ENCODE assay signal across 20 cellular contexts in genomic region chr5:177008716-177009115, GRCh38.
"Had no signal": no experiment of that assay in that cellular context is flagged by ENCODE, and none has a peak within 500 bp of the region (broad histone marks: within the 10 kb centered on the region; RNA-seq: fewer than 3 reads in every experiment).

No MANE protein-coding gene starts in this region.

- H3K36me3 ChIP-seq: brain microvascular endothelial cell, cardiac muscle cell had no signal

- H3K27ac Mint-ChIP-seq: activated CD8-positive, alpha-beta T cell treated with anti-CD3 and anti-CD28 coated beads for 36 hours; activated naive CD8-positive, alpha-beta T cell treated with anti-CD3 and anti-CD28 coated beads for 36 hours; activated T-cell treated with anti-CD3 and anti-CD28 coated beads, Interleukin-2, amount 50 U/mL, for 72 hours had no signal

- H3K27ac ChIP-seq: brain microvascular endothelial cell, cardiac muscle cell, SJSA1 had no signal

- DNase-seq: activated CD4-positive, alpha-beta T cell treated with anti-CD3 and anti-CD28 coated beads for 4 hours; activated CD8-positive, alpha-beta memory T cell treated with anti-CD3 and anti-CD28 coated beads, Interleukin-2, amount 50 U/mL, for 4 hours; activated CD8-positive, alpha-beta T cell treated with anti-CD3 and anti-CD28 coated beads for 36 hours; activated effector memory CD4-positive, alpha-beta T cell treated with Interleukin-2 at 50 U/mL for 16 hours; activated naive CD4-positive, alpha-beta T cell treated with Interleukin-2 at 50 U/mL for 16 hours; activated naive CD8-positive, alpha-beta T cell treated with anti-CD3 and anti-CD28 coated beads for 36 hours; activated T-cell treated with anti-CD3 and anti-CD28 coated beads, Interleukin-2, amount 50 U/mL, for 72 hours; brain microvascular endothelial cell; MG63; NCI-H1105 treated with DMSO at 0.1 percent for 48 hours; NCI-H1436 treated with DMSO at 0.1 percent for 48 hours; NCI-H187; NCI-H2081; NCI-H510A treated with DMSO at 0.1 percent for 48 hours; NCI-H69; SHP77 had no signal

- ATAC-seq: activated CD4-positive, CD25-positive, alpha-beta regulatory T cell treated with anti-CD3 and anti-CD28 coated beads, Interleukin-2, amount 50 U/mL, for 24 hours; activated CD8-positive, alpha-beta T cell treated with anti-CD3 and anti-CD28 coated beads for 36 hours; activated T-cell treated with anti-CD3 and anti-CD28 coated beads, Interleukin-2, amount 50 U/mL, for 72 hours had no signal

- H3K4me3 Mint-ChIP-seq: activated naive CD8-positive, alpha-beta T cell treated with anti-CD3 and anti-CD28 coated beads for 36 hours had no signal

- H3K9me3 ChIP-seq: SJSA1 had no signal

- H3K27me3 ChIP-seq: brain microvascular endothelial cell, cardiac muscle cell, MG63, SJSA1 had no signal

- H3K4me3 ChIP-seq: cardiac muscle cell, MG63, SJSA1 had no signal

- H3K27me3 Mint-ChIP-seq: activated CD8-positive, alpha-beta T cell treated with anti-CD3 and anti-CD28 coated beads for 36 hours; activated naive CD8-positive, alpha-beta T cell treated with anti-CD3 and anti-CD28 coated beads for 36 hours had no signal

- H3K9me3 Mint-ChIP-seq: activated CD8-positive, alpha-beta T cell treated with anti-CD3 and anti-CD28 coated beads for 36 hours; activated naive CD8-positive, alpha-beta T cell treated with anti-CD3 and anti-CD28 coated beads for 36 hours; activated T-cell treated with anti-CD3 and anti-CD28 coated beads, Interleukin-2, amount 50 U/mL, for 72 hours; T-helper 1 cell treated with Interleukin-12 subunit alpha and Interleukin-12 subunit beta and Interleukin-4 antibody, amounts not matched to agents 30 μg/mL and 1 μg/mL, for 36 hours had no signal
